Comparison of ENCODE assay signal across 9 cellular contexts in the genomic region with DNA sequence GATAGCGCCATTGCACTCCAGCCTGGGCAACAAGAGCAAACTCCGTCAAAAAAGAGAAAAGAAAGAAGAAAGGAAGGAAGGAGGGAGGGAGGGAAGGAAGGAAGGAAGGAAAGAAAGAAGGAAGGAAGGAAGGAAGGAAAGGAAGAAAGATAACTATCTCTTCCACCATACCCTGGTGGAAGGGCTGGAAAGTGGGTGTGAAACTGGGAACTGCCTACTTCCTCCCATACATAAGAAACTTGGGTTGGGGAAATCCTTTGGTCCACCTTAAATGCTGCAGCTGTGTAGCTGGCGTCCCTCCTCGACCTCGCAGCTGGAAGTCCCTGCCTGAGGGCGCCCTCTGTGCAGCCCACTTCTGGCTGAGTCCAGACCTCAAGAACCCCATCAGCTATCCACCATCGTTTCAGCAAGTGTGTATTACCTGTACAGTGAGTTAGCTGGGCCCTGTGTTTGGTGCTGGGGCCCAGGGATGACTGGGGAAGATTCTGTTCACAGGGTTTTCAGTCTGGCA. TPM values are rescaled to one million over a fixed set of nuclear protein-coding genes. Genes with fewer than 3 reads are reported as not detected.
DNase-seq lines count a peak whose midpoint lies in the region; ATAC-seq, FAIRE-seq and TF ChIP-seq lines count a peak whose summit lies in the region.
"Had no signal": no experiment of that assay in that cellular context is flagged by ENCODE, and none has a peak within 500 bp of the region (broad histone marks: within the 10 kb centered on the region; RNA-seq: fewer than 3 reads in every experiment).

No MANE protein-coding gene starts in this region.

- H3K9me3 ChIP-seq in A549 (no peaks in the 10 kb centered on the region), kidney (ENCODE audit: control insufficient read depth in 1 of 2, low read length in 2 of 2) (no peaks in the 10 kb centered on the region)

- TF ChIP-seq CTCF in A549 (IDR thresholded peaks at IDR 0.05): no peak
- no peak for TF ChIP-seq CTCF in GM20000 (IDR thresholded peaks at IDR 0.05; ENCODE audit: extremely low read depth, missing control alignments)
- no peak for TF ChIP-seq CTCF in kidney (IDR thresholded peaks at IDR 0.05; ENCODE audit: borderline replicate concordance, extremely low read depth, insufficient read depth)

- peak overlapping the region; percentile 16 to 22 for H3K9ac ChIP-seq in kidney (ENCODE audit: low read length in 2 of 2)

- TF ChIP-seq RAD21 in A549 (conservative IDR thresholded peaks at IDR 0.05 in 1 of 2, IDR thresholded peaks at IDR 0.05 in 1 of 2): no peak

- peak overlapping the region; percentile 21 to 94; a peak in 3 of 6 replicates for H3K27ac ChIP-seq in A549
- H3K27ac ChIP-seq in kidney (ENCODE audit: low read depth in 2 of 2, low read length in 2 of 2): peak overlapping the region in 1 of 2 donors; percentile 23

- FAIRE-seq in A549 (lab: Jason Lieb, UNC) (no peak), kidney (lab: Jason Lieb, UNC) (no peak)

- 30% methylated on average over 7 of the region's 7 CpGs for WGBS in A549 (ENCODE audit: missing lambda C conversion rate)

- H3K36me3 ChIP-seq in kidney (ENCODE audit: control insufficient read depth in 1 of 2, insufficient read depth in 2 of 2, low read length in 2 of 2): no peaks in the 10 kb centered on the region

- CTCF ChIA-PET in A549 (lab: Yijun Ruan, JAX): interaction anchor here (0.6 to 4.8 kb wide), 4 partner anchors 11 to 75 kb away, joined by 3 to 27 read pairs (median 4); no protein-coding TSS in a partner anchor

- H3K4me3 ChIP-seq in A549 (no peak overlapping the region), kidney (ENCODE audit: low read length in 2 of 2) (no peak overlapping the region)

- peak overlapping the region; percentile 81; the same call in 2 of the 3 replicates for H3K4me2 ChIP-seq in A549

- POLR2A ChIA-PET in A549 (lab: Yijun Ruan, JAX): interaction anchor here (3.4 kb wide), 1 partner anchor 94 kb away, joined by 16 read pairs; a partner anchor contains a TSS

- TF ChIP-seq EP300 in A549 (IDR thresholded peaks at IDR 0.05): no peak

- TF ChIP-seq POLR2A in A549 (IDR thresholded peaks at IDR 0.05; ENCODE audit: low read length): no peak

- H3K4me1 ChIP-seq in A549: peaks cover 23% of the 10 kb centered on the region
- H3K4me1 ChIP-seq in kidney (ENCODE audit: control insufficient read depth in 1 of 2, insufficient read depth in 1 of 2, low read depth in 1 of 2, low read length in 2 of 2): peaks cover 0 to 11% of the 10 kb centered on the region in 2 donors

- ATAC-seq in A549 (no peak), GM18858 (IDR thresholded peaks at IDR 0.05; ENCODE audit: unreplicated experiment) (no peak), HG03342 (IDR thresholded peaks at IDR 0.05; ENCODE audit: unreplicated experiment) (no peak)

- peak in 1 of 2 experiments; percentile 32 for DNase-seq in A549 (ENCODE audit: low read depth in 1 of 2, low spot score in 1 of 2)
- peak; percentile 47 for DNase-seq in GM20000 (ENCODE audit: low spot score)
- peak in 40 of 56 donors; percentile 3 to 75 (median 24) for DNase-seq in amygdala (lab: John Stamatoyannopoulos, UW)
- no peak for DNase-seq in kidney
- no peak for DNase-seq in NCI-H128 (lab: John Stamatoyannopoulos, UW; ENCODE audit: unreplicated experiment)
- DNase-seq in activated gamma-delta T cell (lab: John Stamatoyannopoulos, UW): no peak

- intact Hi-C loops in kidney (cut with DNase I): no loop called here

TF ChIP-seq in A549, 52 proteins besides CTCF, POLR2A, EP300 and RAD21:
- no peak for TF ChIP-seq JUNB (IDR thresholded peaks at IDR 0.05)
- no peak for TF ChIP-seq CBX2 (IDR thresholded peaks at IDR 0.05; ENCODE audit: borderline replicate concordance, low read depth)
- no peak for TF ChIP-seq RARB (CRISPR knock-in tag; IDR thresholded peaks at IDR 0.05)
- no peak for TF ChIP-seq MYC (IDR thresholded peaks at IDR 0.05; ENCODE audit: borderline replicate concordance, low read length)
- TF ChIP-seq, protein P1, sequence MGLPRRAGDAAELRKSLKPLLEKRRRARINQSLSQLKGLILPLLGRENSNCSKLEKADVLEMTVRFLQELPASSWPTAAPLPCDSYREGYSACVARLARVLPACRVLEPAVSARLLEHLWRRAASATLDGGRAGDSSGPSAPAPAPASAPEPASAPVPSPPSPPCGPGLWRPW (IDR thresholded peaks at IDR 0.05): no peak
- TF ChIP-seq BHLHE40 (IDR thresholded peaks at IDR 0.05; ENCODE audit: low read depth, low read length): no peak
- TF ChIP-seq CHD2 (IDR thresholded peaks at IDR 0.05; ENCODE audit: low read length, partially characterized antibody): no peak

RNA-seq across cellular contexts. Expression of a gene that starts 4.6 kb away (rescaled TPM):
- polyA plus RNA-seq in A549 (2011; rRNA removed) (0.53 and 0.54 TPM in 2 replicates), A549 (2017; fragmentation: RNase III; extraction: RNeasy Plus Mini Kit Qiagen cat#74134 plus additional on column Dnase treatment) (0.58 to 2.0 TPM (median 1.8 TPM) in 3 replicates), kidney (ENCODE audit: insufficient read depth, low read depth, low replicate concordance) (84.8 TPM)
- 0.31 and 0.42 TPM in 2 replicates for polyA plus RNA-seq in A549 (2012; cell fraction: cytosol; rRNA removed)
- 1.9 and 2.3 TPM in 2 replicates for polyA plus RNA-seq in A549 (2012; cell fraction: nucleus; rRNA removed)
- polyA minus RNA-seq in A549 (2011; rRNA and poly(A)+ RNA removed): 0.29 TPM in 2 replicates
- total RNA-seq in kidney: 19.6 TPM
- total RNA-seq: NCI-H460 had no signal

RNA-seq across cellular contexts. Expression of a gene that starts 8.7 kb away (rescaled TPM):
- polyA plus RNA-seq in A549 (2011; rRNA removed) (0.03 and 0.04 TPM in 2 replicates), A549 (2017; fragmentation: RNase III; extraction: RNeasy Plus Mini Kit Qiagen cat#74134 plus additional on column Dnase treatment) (not detected in 3 replicates), kidney (ENCODE audit: insufficient read depth, low read depth, low replicate concordance) (0.99 TPM)
- 0.03 TPM in 2 replicates for polyA plus RNA-seq in A549 (2012; cell fraction: cytosol; rRNA removed)
- polyA plus RNA-seq in A549 (2012; cell fraction: nucleus; rRNA removed): 0.12 TPM in 1 of 2 replicates, not detected in the other
- polyA minus RNA-seq in A549 (2011; rRNA and poly(A)+ RNA removed): not detected in 2 replicates
- total RNA-seq in kidney: 10.3 TPM
- total RNA-seq: NCI-H460 had no signal

RNA-seq across cellular contexts. Expression of a gene that starts 20.2 kb away (rescaled TPM):
- polyA plus RNA-seq in A549 (2011; rRNA removed) (299 and 300 TPM in 2 replicates), A549 (2017; fragmentation: RNase III; extraction: RNeasy Plus Mini Kit Qiagen cat#74134 plus additional on column Dnase treatment) (318 to 335 TPM (median 330 TPM) in 3 replicates), kidney (ENCODE audit: insufficient read depth, low read depth, low replicate concordance) (178 TPM)
- 350 and 365 TPM in 2 replicates for polyA plus RNA-seq in A549 (2012; cell fraction: cytosol; rRNA removed)
- 185 and 215 TPM in 2 replicates for polyA plus RNA-seq in A549 (2012; cell fraction: nucleus; rRNA removed)
- polyA minus RNA-seq in A549 (2011; rRNA and poly(A)+ RNA removed): 298 and 520 TPM in 2 replicates
- 132 TPM for total RNA-seq in kidney

RNA-seq across cellular contexts. Expression of a gene that starts 20.2 kb away (rescaled TPM):
- polyA plus RNA-seq in A549 (2011; rRNA removed) (8.4 and 10.9 TPM in 2 replicates), A549 (2017; fragmentation: RNase III; extraction: RNeasy Plus Mini Kit Qiagen cat#74134 plus additional on column Dnase treatment) (12.0 to 12.1 TPM (median 12.0 TPM) in 3 replicates), kidney (ENCODE audit: insufficient read depth, low read depth, low replicate concordance) (20.5 TPM)
- polyA plus RNA-seq in A549 (2012; cell fraction: cytosol; rRNA removed): 9.1 and 9.6 TPM in 2 replicates
- polyA plus RNA-seq in A549 (2012; cell fraction: nucleus; rRNA removed): 17.3 and 21.7 TPM in 2 replicates
- 18.8 and 20.0 TPM in 2 replicates for polyA minus RNA-seq in A549 (2011; rRNA and poly(A)+ RNA removed)
- 39.4 TPM for total RNA-seq in kidney

RNA-seq across cellular contexts. Expression of a gene that starts 33.5 kb away (rescaled TPM):
- polyA plus RNA-seq in A549 (2011; rRNA removed): not detected in 2 replicates
- polyA plus RNA-seq in A549 (2012; cell fraction: cytosol; rRNA removed): not detected in 2 replicates
- not detected in 2 replicates for polyA plus RNA-seq in A549 (2012; cell fraction: nucleus; rRNA removed)
- polyA plus RNA-seq in A549 (2017; fragmentation: RNase III; extraction: RNeasy Plus Mini Kit Qiagen cat#74134 plus additional on column Dnase treatment): not detected in 3 replicates
- polyA minus RNA-seq in A549 (2011; rRNA and poly(A)+ RNA removed): not detected in 2 replicates
- not detected for total RNA-seq in kidney
- not detected for polyA plus RNA-seq in kidney (ENCODE audit: insufficient read depth, low read depth, low replicate concordance)
- total RNA-seq: NCI-H460 had no signal

Comparison
In these comparisons a context has a peak if more than half of its experiments do, and no peak if none do; other contexts are left out.
1. DNase-seq: peak in GM20000 (single experiment) and amygdala (40 of 56); none in kidney (single experiment), NCI-H128 (single experiment) and activated gamma-delta T cell (single experiment).
2. RNA of a gene that starts 4.6 kb away (polyA plus RNA-seq): 84.8 TPM in kidney (single experiment); 0.31 to 2.3 TPM in A549; every median in the first group is over 10 times any median in the second.